8 cellular contexts compared by ENCODE assay signal in the genomic region with DNA sequence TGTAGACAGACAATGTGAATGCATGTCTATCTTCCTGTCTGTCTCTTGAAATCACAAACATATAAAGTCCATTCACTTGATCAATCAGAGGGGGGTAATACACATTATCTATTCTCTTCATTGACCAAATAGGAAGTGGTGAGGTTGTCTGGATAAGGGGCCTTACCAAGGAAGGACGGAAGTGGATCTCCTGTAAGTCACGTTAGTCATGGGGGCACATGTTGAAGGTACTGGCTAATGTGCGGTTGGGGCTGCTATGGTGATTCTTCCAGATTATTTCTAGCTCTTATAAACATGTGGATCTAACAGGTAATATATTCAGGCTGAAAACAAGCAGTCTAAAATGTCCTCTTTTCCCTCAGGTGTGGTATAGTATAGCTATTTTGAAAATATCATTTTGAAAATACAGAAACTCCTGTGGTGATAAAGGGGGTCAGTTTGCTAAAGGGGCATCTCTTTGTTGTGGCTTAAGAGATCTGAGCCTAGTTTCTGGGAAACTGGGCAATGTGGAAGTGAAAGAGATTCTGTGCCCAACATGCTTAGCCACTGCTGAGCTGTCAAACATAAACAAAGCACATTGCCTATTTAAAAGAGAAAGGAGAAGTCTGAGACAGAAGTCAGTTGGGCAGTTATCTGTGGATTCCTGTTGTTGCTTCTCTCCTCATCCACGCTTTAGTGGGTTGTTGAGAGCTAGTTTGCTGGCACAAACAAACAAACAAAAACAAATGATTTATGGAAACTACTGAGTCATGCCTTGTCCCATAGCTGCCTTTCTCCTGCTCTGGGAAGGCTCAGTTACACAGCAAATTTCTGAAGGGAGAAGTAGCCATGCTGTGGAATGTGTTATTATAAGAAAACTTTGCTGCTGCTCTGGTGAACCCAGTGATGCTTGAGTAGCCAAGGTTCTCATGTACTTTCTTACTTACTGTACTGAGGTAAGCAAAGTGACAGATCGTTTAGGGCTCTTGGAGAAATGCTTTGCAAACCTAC.
DNase-seq lines count a peak whose midpoint lies in the region; ATAC-seq, FAIRE-seq and TF ChIP-seq lines count a peak whose summit lies in the region.

No MANE protein-coding gene starts in this region.

- H3K4me1 ChIP-seq in H1 (replicated peaks in 1 of 4; ENCODE audit: control insufficient read depth in 3 of 4, insufficient read depth in 4 of 4, low read length in 3 of 4) (no peaks in the 10 kb centered on the region), uterus (no peaks in the 10 kb centered on the region), esophagus squamous epithelium (peaks cover 0 to 7% (median 0%) of the 10 kb centered on the region in 3 donors)

- H3K18ac ChIP-seq in H1 (ENCODE audit: extremely low read depth, low read length) = no peak overlapping the region

- 87% methylated on average over 5 of the region's 5 CpGs; no CpG with 5 or more reads in 1 of the 2 experiments for WGBS in H1 (ENCODE audit: extremely low coverage in 1 of 2, insufficient coverage in 1 of 2, insufficient read length in 1 of 2, insufficient replicate concordance in 2 of 2, low coverage in 1 of 2, low lambda C conversion rate in 2 of 2, missing lambda C conversion rate in 1 of 2), 2 experiments
- WGBS in esophagus squamous epithelium, 2 donors = 56 to 65% methylated on average over 5 of the region's 5 CpGs

- H4K20me1 ChIP-seq in H1 (replicated peaks in 1 of 2; ENCODE audit: control insufficient read depth in 1 of 2, insufficient read depth in 2 of 2, low read length in 2 of 2) = no peaks in the 10 kb centered on the region

- H3K27ac Mint-ChIP-seq in activated CD4-positive, alpha-beta T cell treated with anti-CD3 and anti-CD28 coated beads, Interleukin-2, amount 10 ng/mL, durations not matched to agents 7 days and 5 days = no peak overlapping the region

- H2BK5ac ChIP-seq in H1 (ENCODE audit: low read depth, low read length) = no peak overlapping the region

- peak overlapping the region; percentile 49 for H3K4me3 ChIP-seq in GM08714 (ENCODE audit: low read length)
- H3K4me3 ChIP-seq in H1 (ENCODE audit: extremely low read depth in 1 of 4, insufficient read depth in 2 of 4, low read depth in 3 of 4, low read length in 4 of 4) = no peak overlapping the region
- no peak overlapping the region for H3K4me3 ChIP-seq in brain microvascular endothelial cell (ENCODE audit: low read depth, low read length)
- no peak overlapping the region for H3K4me3 ChIP-seq in uterus
- no peak overlapping the region for H3K4me3 ChIP-seq in esophagus squamous epithelium

- H2AFZ ChIP-seq in H1 (ENCODE audit: low read length) = no peak overlapping the region; the same call in 1 of the 2 replicates

- H3K56ac ChIP-seq in H1 (replicated peaks; ENCODE audit: insufficient read length, low read depth, low read length) = no peak overlapping the region

- no peaks in the 10 kb centered on the region for H3K36me3 Mint-ChIP-seq in activated CD4-positive, alpha-beta T cell treated with anti-CD3 and anti-CD28 coated beads, Interleukin-2, amount 10 ng/mL, durations not matched to agents 7 days and 5 days (ENCODE audit: low read depth)

- POLR2A ChIA-PET in H1 (lab: Charles Lee; ENCODE audit: partially characterized antibody) = no interaction called here
- POLR2A ChIA-PET in activated CD4-positive, alpha-beta T cell treated with anti-CD3 and anti-CD28 coated beads, Interleukin-2, amount 10 ng/mL, durations not matched to agents 7 days and 5 days (lab: Charles Lee) = no interaction called here

- in situ Hi-C loops in brain microvascular endothelial cell (cut with HindIII; ENCODE audit: low pct_ligation_motif_present, low sequenced_read_pairs) = no loop called here

- H3K14ac ChIP-seq in H1 (ENCODE audit: insufficient read length) = no peak overlapping the region

- H2BK120ac ChIP-seq in H1 (replicated peaks; ENCODE audit: low read depth, low read length) = no peak overlapping the region

- no peak overlapping the region for H3K9ac ChIP-seq in H1 (replicated peaks in 1 of 4; ENCODE audit: extremely low read depth in 1 of 4, low read depth in 3 of 4, low read length in 3 of 4)

- no peak for FAIRE-seq in H1 (lab: Jason Lieb, UNC)

- peak; percentile 92 for ATAC-seq in GM21576 (IDR thresholded peaks at IDR 0.05; ENCODE audit: unreplicated experiment)

- 0 out of 2 replicates have a peak overlapping the region, but pooled peaks have one; percentile 3 for H2BK20ac ChIP-seq in H1 (ENCODE audit: low read length)

- no peak overlapping the region for H4K5ac ChIP-seq in H1 (ENCODE audit: insufficient read length, low read depth, low read length)

- no peaks in the 10 kb centered on the region for H3K27me3 ChIP-seq in H1 (replicated peaks in 1 of 4; ENCODE audit: control insufficient read depth in 3 of 4, extremely low read depth in 1 of 4, insufficient read depth in 3 of 4, low read length in 3 of 4)
- no peaks in the 10 kb centered on the region for H3K27me3 ChIP-seq in brain microvascular endothelial cell (replicated peaks)
- H3K27me3 ChIP-seq in uterus = no peaks in the 10 kb centered on the region
- no peaks in the 10 kb centered on the region for H3K27me3 ChIP-seq in esophagus squamous epithelium

- TF ChIP-seq CTCF in H1 (IDR thresholded peaks at IDR 0.05; ENCODE audit: control extremely low read depth in 1 of 3, insufficient read depth in 1 of 3, low read depth in 1 of 3, low read length in 3 of 3) = no peak
- no peak for TF ChIP-seq CTCF in brain microvascular endothelial cell (IDR thresholded peaks at IDR 0.05; ENCODE audit: low read depth, low read length, missing control alignments)
- no peak for TF ChIP-seq CTCF in uterus (IDR thresholded peaks at IDR 0.05)
- TF ChIP-seq CTCF in esophagus squamous epithelium (IDR thresholded peaks at IDR 0.05) = no peak

- TF ChIP-seq POLR2A in H1 (IDR thresholded peaks at IDR 0.05; ENCODE audit: control extremely low read depth in 1 of 2, low read depth in 2 of 2, low read length in 2 of 2) (no peak), uterus (IDR thresholded peaks at IDR 0.05) (no peak), esophagus squamous epithelium (IDR thresholded peaks at IDR 0.05) (peak in 1 of 4 donors; percentile 14)

- H2BK15ac ChIP-seq in H1 (ENCODE audit: low read length) = no peak overlapping the region

- no peak overlapping the region for H3K23ac ChIP-seq in H1 (ENCODE audit: insufficient read length)

- H3K27me3 Mint-ChIP-seq in activated CD4-positive, alpha-beta T cell treated with anti-CD3 and anti-CD28 coated beads, Interleukin-2, amount 10 ng/mL, durations not matched to agents 7 days and 5 days = no peaks in the 10 kb centered on the region

- no peak overlapping the region for H2AK5ac ChIP-seq in H1 (ENCODE audit: low read depth, low read length)

- H3K4ac ChIP-seq in H1 (replicated peaks; ENCODE audit: insufficient read length, low read depth, low read length) = no peak overlapping the region

- H3K4me2 ChIP-seq in H1 (ENCODE audit: insufficient read depth in 1 of 2, low read depth in 2 of 2, low read length in 2 of 2) = no peak overlapping the region

- peaks cover 8% of the 10 kb centered on the region for H3K9me3 Mint-ChIP-seq in activated CD4-positive, alpha-beta T cell treated with anti-CD3 and anti-CD28 coated beads, Interleukin-2, amount 10 ng/mL, durations not matched to agents 7 days and 5 days

- H3K36me3 ChIP-seq in H1 (ENCODE audit: control insufficient read depth in 2 of 4, insufficient read depth in 4 of 4, low read length in 3 of 4) (no peaks in the 10 kb centered on the region), brain microvascular endothelial cell (replicated peaks) (no peaks in the 10 kb centered on the region), uterus (no peaks in the 10 kb centered on the region), esophagus squamous epithelium (no peaks in the 10 kb centered on the region)

- TF ChIP-seq RAD21 in H1 (IDR thresholded peaks at IDR 0.05 in 1 of 2, conservative IDR thresholded peaks at IDR 0.05 in 1 of 2; ENCODE audit: low read depth in 2 of 2, low read length in 2 of 2) = no peak

- H4K8ac ChIP-seq in H1 (ENCODE audit: extremely low read depth, insufficient read depth, low read length) = no peak overlapping the region

- no peaks in the 10 kb centered on the region for H3K79me2 ChIP-seq in H1 (ENCODE audit: control insufficient read depth in 1 of 2, insufficient read depth in 2 of 2, low read length in 2 of 2)

- intact Hi-C loops in uterus (cut with DNase I; ENCODE audit: low total_unique reads) (no loop called here), esophagus squamous epithelium (cut with DNase I) (no loop called here)

- H4K91ac ChIP-seq in H1 (replicated peaks; ENCODE audit: insufficient read length, low read length) = no peak overlapping the region

- CTCF ChIA-PET in H1 (lab: Charles Lee; ENCODE audit: partially characterized antibody) = no interaction called here
- CTCF ChIA-PET in activated CD4-positive, alpha-beta T cell treated with anti-CD3 and anti-CD28 coated beads, Interleukin-2, amount 10 ng/mL, durations not matched to agents 7 days and 5 days (lab: Charles Lee) = no interaction called here

- no peak overlapping the region for H2BK12ac ChIP-seq in H1 (ENCODE audit: low read depth, low read length)

- DNase-seq in HT1080 (ENCODE audit: low read depth) (peak; percentile 11), H1 (ENCODE audit: low read depth in 1 of 2, low spot score in 2 of 2) (no peak), brain microvascular endothelial cell (no peak), uterus (no peak), esophagus squamous epithelium (lab: John Stamatoyannopoulos, UW) (no peak)
- DNase-seq in activated CD4-positive, alpha-beta T cell treated with anti-CD3 and anti-CD28 coated beads, Interleukin-2, amount 10 ng/mL, durations not matched to agents 7 days and 5 days = no peak

- no peaks in the 10 kb centered on the region for H3K23me2 ChIP-seq in H1 (ENCODE audit: low read depth, low read length)

- no peaks in the 10 kb centered on the region for H3K79me1 ChIP-seq in H1 (ENCODE audit: low read depth, low read length)

- H3K9me3 ChIP-seq in H1 (ENCODE audit: insufficient read depth in 2 of 2, low read depth in 1 of 2, low read length in 1 of 2) (no peaks in the 10 kb centered on the region), uterus (no peaks in the 10 kb centered on the region), esophagus squamous epithelium (no peaks in the 10 kb centered on the region)

- H3K4me1 Mint-ChIP-seq in activated CD4-positive, alpha-beta T cell treated with anti-CD3 and anti-CD28 coated beads, Interleukin-2, amount 10 ng/mL, durations not matched to agents 7 days and 5 days = no peaks in the 10 kb centered on the region

- no peak overlapping the region for H3K4me3 Mint-ChIP-seq in activated CD4-positive, alpha-beta T cell treated with anti-CD3 and anti-CD28 coated beads, Interleukin-2, amount 10 ng/mL, durations not matched to agents 7 days and 5 days

- TF ChIP-seq EP300 in H1 (IDR thresholded peaks at IDR 0.05; ENCODE audit: borderline replicate concordance in 1 of 2, low read depth in 2 of 2, low read length in 2 of 2) = no peak

- no peak overlapping the region for H3K27ac ChIP-seq in H1 (ENCODE audit: low read depth, low read length)
- H3K27ac ChIP-seq in brain microvascular endothelial cell = no peak overlapping the region
- H3K27ac ChIP-seq in uterus = no peak overlapping the region
- H3K27ac ChIP-seq in esophagus squamous epithelium = peak overlapping the region in 1 of 4 donors; percentile 34

TF ChIP-seq in H1, 55 proteins besides CTCF, POLR2A, EP300 and RAD21 (continues in another document):
- no peak for TF ChIP-seq RFX5 (IDR thresholded peaks at IDR 0.05; ENCODE audit: borderline replicate concordance, low read depth, low read length)
- TF ChIP-seq TCF12 (IDR thresholded peaks at IDR 0.05; ENCODE audit: low read depth, low read length) = no peak
